In the genomic region with DNA sequence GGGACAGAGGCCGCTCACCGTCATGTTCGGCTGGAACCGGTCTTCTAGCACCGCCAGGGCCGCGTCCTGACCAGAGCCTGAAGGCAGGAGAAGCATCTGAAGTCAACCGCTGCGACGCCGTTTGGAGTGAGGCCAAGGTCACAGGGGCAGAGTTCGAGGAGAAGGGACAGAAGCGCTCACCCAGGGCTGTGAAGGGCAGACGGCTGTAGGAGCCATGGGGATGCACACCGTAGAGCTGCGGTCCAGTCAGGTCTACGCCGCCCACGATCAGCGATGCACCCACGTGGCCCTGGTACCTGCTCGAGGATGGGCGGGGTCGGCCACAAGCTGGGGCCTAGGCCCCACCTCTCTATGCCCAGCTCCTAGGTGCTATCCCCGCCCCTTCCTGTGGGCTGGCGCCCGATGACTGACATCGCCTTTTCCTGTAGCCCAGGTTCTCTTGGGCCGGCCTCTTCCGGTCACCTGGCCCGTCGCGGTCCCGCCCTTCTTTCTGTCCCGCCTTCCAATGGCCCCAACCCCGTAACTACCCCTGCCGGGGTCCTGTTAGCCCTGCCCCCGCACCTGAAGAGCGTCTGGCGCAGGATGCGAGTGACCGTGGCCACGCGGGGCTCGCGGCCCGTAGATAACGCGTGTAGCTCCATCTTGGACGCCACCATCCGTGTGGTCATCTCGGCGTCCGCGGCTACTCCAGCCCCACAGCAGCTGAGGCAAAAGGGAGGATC, we compare ENCODE assay signal across 8 cellular contexts. TPM values are rescaled to one million over a fixed set of nuclear protein-coding genes. Genes with fewer than 3 reads are reported as not detected.
DNase-seq lines count a peak whose midpoint lies in the region; ATAC-seq and TF ChIP-seq lines count a peak whose summit lies in the region.

No MANE protein-coding gene starts in this region.

- peaks cover 6% of the 10 kb centered on the region for H3K36me3 Mint-ChIP-seq in IgD-negative memory B cell

- no peak for TF ChIP-seq CTCF in mucosa of descending colon (IDR thresholded peaks at IDR 0.05)

- H3K27ac ChIP-seq in epithelial cell of prostate, result peak overlapping the region; percentile 75

- no peaks in the 10 kb centered on the region for H3K36me3 ChIP-seq in mucosa of descending colon (ENCODE audit: low read depth)

- peak overlapping the region; percentile 90 for H3K4me3 ChIP-seq in mucosa of descending colon

- intact Hi-C loops in mucosa of descending colon (cut with DNase I, micrococcal nuclease), result loop anchor here in 1 of 2 donors (10.0 kb wide), 1 partner anchor 51 kb away; a partner anchor contains a TSS

- H3K27me3 Mint-ChIP-seq in IgD-negative memory B cell, result no peaks in the 10 kb centered on the region

- H3K4me1 Mint-ChIP-seq in IgD-negative memory B cell, result peaks cover 12 to 26% (median 20%) of the 10 kb centered on the region in 3 donors

- peak overlapping the region; percentile 96 to 99 (median 97) for H3K27ac Mint-ChIP-seq in IgD-negative memory B cell

- no peaks in the 10 kb centered on the region for H3K9me3 ChIP-seq in mucosa of descending colon

- peak overlapping the region; percentile 94 to 100 (median 99) for H3K4me3 Mint-ChIP-seq in IgD-negative memory B cell

- H3K9me3 Mint-ChIP-seq in IgD-negative memory B cell, result no peaks in the 10 kb centered on the region

- peak; percentile 85 for ATAC-seq in GM21576 (IDR thresholded peaks at IDR 0.05; ENCODE audit: unreplicated experiment)
- peak; percentile 94 for ATAC-seq in mucosa of descending colon

- peaks cover 22% of the 10 kb centered on the region for H3K4me1 ChIP-seq in mucosa of descending colon (ENCODE audit: low read depth)

- DNase-seq in DMS153 (lab: John Stamatoyannopoulos, UW), result peak; percentile 97
- DNase-seq in OCI-M1 (lab: John Stamatoyannopoulos, UW), result peak; percentile 98
- DNase-seq in activated T-cell treated with anti-CD3 and anti-CD28 coated beads for 48 hours (ENCODE audit: low read depth), result peak; percentile 95
- DNase-seq in epithelial cell of prostate (ENCODE audit: low read depth, low spot score), result peak; percentile 93
- DNase-seq in mucosa of descending colon, result peak; percentile 97 to 99 (median 97)
- peak; percentile 72 to 87 for DNase-seq in stimulated activated CD8-positive, alpha-beta memory T cell treated with anti-CD3 and anti-CD28 coated beads, Interleukin-4, amount 100 ng/mL, for 1 hour (ENCODE audit: low read depth in 2 of 2, low spot score in 1 of 2)

RNA-seq across cellular contexts. Expression of a gene that starts 1.1 kb away (rescaled TPM):
- polyA plus RNA-seq in IgD-negative memory B cell, result 510 TPM
- 100 to 1,000 TPM in 2 of 3 donors, 10 to 100 TPM in 1; 96.9 to 175 (median 139) TPM for total RNA-seq in mucosa of descending colon

RNA-seq across cellular contexts. Expression of a gene that starts 3.9 kb away (rescaled TPM):
- polyA plus RNA-seq in IgD-negative memory B cell, result 2.1 TPM
- total RNA-seq in mucosa of descending colon, result 1 to 10 TPM in 1 of 3 donors, under 1 TPM in 2; 0.61 to 2.3 (median 0.80) TPM

RNA-seq across cellular contexts. Expression of a gene that starts 8.4 kb away (rescaled TPM):
- 0.81 TPM for polyA plus RNA-seq in IgD-negative memory B cell
- 10 to 100 TPM in 1 of 3 donors, 1 to 10 TPM in 2; 2.2 to 20.3 (median 9.4) TPM for total RNA-seq in mucosa of descending colon

RNA-seq across cellular contexts. Expression of a gene that starts 32.9 kb away (rescaled TPM):
- 3.9 TPM for polyA plus RNA-seq in IgD-negative memory B cell
- total RNA-seq in mucosa of descending colon, result 10 to 100 TPM in 2 of 3 donors, 1 to 10 TPM in 1; 4.0 to 68.5 (median 22.2) TPM

RNA-seq across cellular contexts. Expression of a gene that starts 42.5 kb away (rescaled TPM):
- 22.4 TPM for polyA plus RNA-seq in IgD-negative memory B cell
- total RNA-seq in mucosa of descending colon, result 10 to 100 TPM; 33.8 to 43.3 (median 38.1) TPM

Comparison
In these comparisons a context has a peak if more than half of its experiments do, and no peak if none do; other contexts are left out.
1. Peak in every context shown above with its lines: DNase-seq, ATAC-seq, H3K4me3 ChIP-seq and H3K27ac ChIP-seq.